In the genomic region with DNA sequence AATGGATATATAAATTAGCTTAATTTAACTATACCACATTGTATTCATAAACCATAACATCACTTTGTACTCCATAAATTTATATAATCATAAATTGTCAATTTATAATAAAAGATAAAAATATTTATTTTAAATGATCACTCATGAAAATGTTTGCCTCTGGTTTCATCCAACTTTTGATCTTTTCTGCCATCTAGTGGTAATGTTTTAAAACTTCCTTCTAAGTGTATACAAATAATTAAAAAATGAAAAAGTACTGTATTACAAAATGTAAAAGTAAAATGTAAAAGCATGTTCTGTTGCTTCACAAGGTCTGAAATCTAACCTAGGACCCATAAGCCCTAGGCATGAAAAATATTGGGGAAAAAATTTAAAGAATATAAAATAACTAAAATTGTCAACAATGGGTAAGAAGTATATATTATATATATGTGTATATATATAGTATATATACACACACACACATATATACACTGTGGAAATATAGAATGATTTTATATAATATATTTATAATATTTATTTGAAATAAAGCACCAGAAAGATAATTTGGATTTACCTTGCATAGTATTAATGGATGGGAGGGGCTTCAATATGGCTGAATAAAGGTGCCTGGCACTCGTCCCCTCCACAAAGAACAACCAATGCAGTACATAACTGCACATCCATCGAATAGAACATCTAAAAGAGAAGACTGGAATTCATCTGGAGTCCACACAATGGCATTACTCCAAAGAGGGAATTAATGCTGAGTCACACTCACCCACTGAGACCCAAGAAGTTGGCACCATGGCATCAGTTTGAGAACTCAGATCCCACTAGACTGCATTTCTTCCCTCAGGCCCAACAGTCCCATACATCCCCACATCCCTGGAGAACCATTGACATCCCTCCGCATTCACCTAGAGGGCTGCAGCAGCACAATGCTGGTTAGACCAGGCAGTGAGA, we compare ENCODE assay signal across 8 cellular contexts. TPM values are rescaled to one million over a fixed set of nuclear protein-coding genes. Genes with fewer than 3 reads are reported as not detected.
A peak's percentile ranks its signal among the peaks of the same experiment; 100 is the strongest.
DNase-seq lines count a peak whose midpoint lies in the region; ATAC-seq and TF ChIP-seq lines count a peak whose summit lies in the region.

No MANE protein-coding gene starts in this region.

- H3K27me3 ChIP-seq in RWPE2 (ENCODE audit: insufficient read depth, poor library complexity, severe bottlenecking): no peaks in the 10 kb centered on the region
- H3K27me3 ChIP-seq in foreskin keratinocyte: peaks cover 9% of the 10 kb centered on the region
- peaks cover 0 to 13% (median 0%) of the 10 kb centered on the region in 7 donors for H3K27me3 ChIP-seq in spleen (replicated peaks in 1 of 7)
- no peaks in the 10 kb centered on the region for H3K27me3 ChIP-seq in H7 (ENCODE audit: control insufficient read depth, insufficient read depth, low read length)

- H3K9me3 ChIP-seq in RWPE2 (ENCODE audit: severe bottlenecking): no peaks in the 10 kb centered on the region
- peaks cover 0 to 12% (median 2%) of the 10 kb centered on the region in 8 donors for H3K9me3 ChIP-seq in spleen

- no peak for TF ChIP-seq POLR2A in spleen (IDR thresholded peaks at IDR 0.05)

- H3K36me3 ChIP-seq in RWPE2 (ENCODE audit: low read depth): no peaks in the 10 kb centered on the region
- H3K36me3 ChIP-seq in spleen: no peaks in the 10 kb centered on the region
- H3K36me3 ChIP-seq in H7 (replicated peaks; ENCODE audit: control insufficient read depth, insufficient read depth, low read length): no peaks in the 10 kb centered on the region; the same call in 1 of the 2 replicates

- TF ChIP-seq CTCF in RWPE2 (IDR thresholded peaks at IDR 0.05; ENCODE audit: poor library complexity, severe bottlenecking): peak; percentile 71
- TF ChIP-seq CTCF in foreskin keratinocyte (conservative IDR thresholded peaks at IDR 0.05): peak; percentile 77
- TF ChIP-seq CTCF in spleen (IDR thresholded peaks at IDR 0.05 in 8 of 11, conservative IDR thresholded peaks at IDR 0.05 in 3 of 11): peak in 10 of 11 experiments; percentile 24 to 65 (median 52)

- peaks cover 16% of the 10 kb centered on the region for H3K4me1 ChIP-seq in RWPE2 (ENCODE audit: insufficient read depth, poor library complexity, severe bottlenecking)
- H3K4me1 ChIP-seq in foreskin keratinocyte: peaks cover 9% of the 10 kb centered on the region
- H3K4me1 ChIP-seq in spleen: no peaks in the 10 kb centered on the region

- H3K27ac ChIP-seq in RWPE2 (ENCODE audit: poor library complexity, severe bottlenecking) (no peak overlapping the region), foreskin keratinocyte (no peak overlapping the region), spleen (no peak overlapping the region)

- H3K4me3 ChIP-seq in RWPE2 (ENCODE audit: severe bottlenecking) (no peak overlapping the region), spleen (no peak overlapping the region), H7 (ENCODE audit: insufficient read depth, low read depth, low read length) (no peak overlapping the region)

- ATAC-seq in RWPE2 (ENCODE audit: low read depth) (no peak), foreskin keratinocyte (no peak), HG03139 (IDR thresholded peaks at IDR 0.05; ENCODE audit: unreplicated experiment) (no peak)

- peak; percentile 33 for DNase-seq in GF-D8 (lab: John Stamatoyannopoulos, UW)
- DNase-seq in KG1 (lab: John Stamatoyannopoulos, UW): peak; percentile 33
- DNase-seq in RWPE2 (ENCODE audit: low spot score): no peak
- DNase-seq in foreskin keratinocyte: no peak
- no peak for DNase-seq in spleen
- no peak for DNase-seq in epidermal melanocyte (ENCODE audit: insufficient read length, low spot score)
- no peak for DNase-seq in H7

- 59 to 67% (median 64%) methylated on average over 3 of the region's 3 CpGs for WGBS in spleen, 5 donors

- intact Hi-C loops in spleen (cut with DNase I; ENCODE audit: low total_unique reads): loop anchor here (5.0 to 10.0 kb wide), 2 partner anchors 77 to 329 kb away; no protein-coding TSS in a partner anchor

RNA-seq across cellular contexts. Expression of gene ANXA1, which starts 32.5 kb away (rescaled TPM):
- total RNA-seq in foreskin keratinocyte (880 and 908 TPM in 2 replicates), spleen (100 to 1,000 TPM in 3 of 7 donors, 10 to 100 TPM in 4; 68.9 to 123 (median 98.4) TPM)
- polyA plus RNA-seq in foreskin keratinocyte (712 and 776 TPM in 2 replicates), spleen (10 to 100 TPM; 45.5 to 70.5 (median 46.5) TPM)
- 4.7 and 6.6 TPM in 2 replicates for total RNA-seq in H7 (2014; rRNA removed; shearing (Covaris generic))

Comparison
In these comparisons a context has a peak if more than half of its experiments do, and no peak if none do; other contexts are left out.
1. DNase-seq: peak in GF-D8 (single experiment) and KG1 (single experiment); none in RWPE2 (single experiment), foreskin keratinocyte (0 of 2), spleen (single experiment), epidermal melanocyte (single experiment) and H7 (single experiment).
2. Peak in every context shown above with its lines, with median percentiles within 50 percentile points of each other: CTCF ChIP-seq.